Comparison of ENCODE assay signal across 18 cellular contexts in the genomic region with DNA sequence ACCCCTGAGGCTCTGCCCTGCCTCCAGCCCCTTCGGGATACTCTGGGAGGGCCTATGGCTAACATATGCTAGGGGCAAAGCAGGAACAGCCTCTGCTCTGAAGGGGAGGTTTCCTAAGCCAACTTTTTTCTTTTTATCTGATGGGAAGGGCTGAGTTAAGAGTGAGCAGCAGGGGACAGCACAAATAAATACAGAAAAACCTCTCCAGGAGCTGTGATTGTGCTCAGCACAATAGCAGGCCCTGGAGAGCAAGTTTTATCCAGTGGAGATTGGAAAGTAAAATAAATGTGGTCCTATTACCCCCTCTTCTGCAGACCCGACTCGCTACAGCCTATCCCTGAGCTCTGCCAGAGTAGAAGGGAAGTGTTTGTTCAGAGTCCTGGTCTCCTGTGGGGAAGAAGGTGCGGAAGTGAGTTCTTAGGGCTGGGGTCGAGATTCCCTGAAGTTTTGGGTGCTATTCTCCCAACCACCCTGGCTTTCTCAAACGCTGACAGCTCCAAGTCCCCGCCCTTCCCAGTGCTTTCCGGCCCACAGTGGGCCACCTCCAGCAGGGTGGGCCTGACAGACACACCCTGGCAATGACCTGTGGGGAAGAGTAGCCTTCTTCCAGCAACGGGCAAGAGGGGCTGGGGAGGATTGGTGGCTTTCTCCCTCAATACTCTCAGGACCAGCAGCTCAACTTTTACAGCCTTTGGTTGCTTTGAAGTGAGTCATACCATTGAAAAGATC. TPM values are rescaled to one million over a fixed set of nuclear protein-coding genes. Genes with fewer than 3 reads are reported as not detected.
A peak's percentile ranks its signal among the peaks of the same experiment; 100 is the strongest.
DNase-seq lines count a peak whose midpoint lies in the region; ATAC-seq and TF ChIP-seq lines count a peak whose summit lies in the region.
"Had no signal": no experiment of that assay in that cellular context is flagged by ENCODE, and none has a peak within 500 bp of the region (broad histone marks: within the 10 kb centered on the region; RNA-seq: fewer than 3 reads in every experiment).

No MANE protein-coding gene starts in this region.

- DNase-seq in HCT116 (ENCODE audit: low read depth, low spot score) (no peak), brain pericyte (ENCODE audit: low read depth, low spot score) (peak; percentile 12), left ventricle myocardium inferior (no peak), DMS 273 (lab: John Stamatoyannopoulos, UW; ENCODE audit: unreplicated experiment) (no peak)
- no peak for DNase-seq in activated T-helper 2 cell treated with anti-CD3 and anti-CD28 coated beads, Interferon-gamma antibody, Interleukin-2, Interleukin-4, amounts not matched to agents 10 μg/mL and 5 μg/mL and 100 μg/mL, durations not matched to agents 14 hours and 24 hours and 36 hours (ENCODE audit: low spot score)
- DNase-seq: activated T-cell treated with anti-CD3 and anti-CD28 coated beads for 4 hours, Caco-2, foreskin melanocyte, GF-D8, IMR-90, NCI-H1105, NCI-H226, PC-9 had no signal

- no peaks in the 10 kb centered on the region for H3K9me3 Mint-ChIP-seq in activated T-helper 2 cell treated with anti-CD3 and anti-CD28 coated beads, Interferon-gamma antibody, Interleukin-2, Interleukin-4, amounts not matched to agents 10 μg/mL and 5 μg/mL and 100 μg/mL, durations not matched to agents 14 hours and 24 hours and 36 hours
- H3K9me3 Mint-ChIP-seq: dendritic cell treated with granulocyte-macrophage colony-stimulating factor and Interleukin-4, amounts not matched to agents 40 ng/mL and 50 ng/mL, for 4 days; natural killer cell treated with Interleukin-12 subunit alpha and Interleukin-12 subunit beta and Interleukin-15 and Interleukin-18, amount 100 ng/mL, for 72 hours had no signal

- H3K36me3 Mint-ChIP-seq in activated T-helper 2 cell treated with anti-CD3 and anti-CD28 coated beads, Interferon-gamma antibody, Interleukin-2, Interleukin-4, amounts not matched to agents 10 μg/mL and 5 μg/mL and 100 μg/mL, durations not matched to agents 14 hours and 24 hours and 36 hours (ENCODE audit: low read depth): peaks cover 8% of the 10 kb centered on the region
- H3K36me3 Mint-ChIP-seq: natural killer cell treated with Interleukin-12 subunit alpha and Interleukin-12 subunit beta and Interleukin-15 and Interleukin-18, amount 100 ng/mL, for 72 hours had no signal

- peaks cover 5% of the 10 kb centered on the region for H3K27me3 Mint-ChIP-seq in activated T-helper 2 cell treated with anti-CD3 and anti-CD28 coated beads, Interferon-gamma antibody, Interleukin-2, Interleukin-4, amounts not matched to agents 10 μg/mL and 5 μg/mL and 100 μg/mL, durations not matched to agents 14 hours and 24 hours and 36 hours (ENCODE audit: low read depth)
- H3K27me3 Mint-ChIP-seq: natural killer cell treated with Interleukin-12 subunit alpha and Interleukin-12 subunit beta and Interleukin-15 and Interleukin-18, amount 100 ng/mL, for 72 hours had no signal

- no peak overlapping the region for H3K4me3 Mint-ChIP-seq in activated T-helper 2 cell treated with anti-CD3 and anti-CD28 coated beads, Interferon-gamma antibody, Interleukin-2, Interleukin-4, amounts not matched to agents 10 μg/mL and 5 μg/mL and 100 μg/mL, durations not matched to agents 14 hours and 24 hours and 36 hours (ENCODE audit: low read depth)
- H3K4me3 Mint-ChIP-seq: dendritic cell treated with granulocyte-macrophage colony-stimulating factor and Interleukin-4, amounts not matched to agents 40 ng/mL and 50 ng/mL, for 4 days; natural killer cell treated with Interleukin-12 subunit alpha and Interleukin-12 subunit beta and Interleukin-15 and Interleukin-18, amount 100 ng/mL, for 72 hours had no signal

- ATAC-seq in HCT116 (peak; percentile 24), GM21717 (IDR thresholded peaks at IDR 0.05; ENCODE audit: unreplicated experiment) (no peak), HG03565 (IDR thresholded peaks at IDR 0.05; ENCODE audit: unreplicated experiment) (no peak)
- ATAC-seq: natural killer cell treated with Interleukin-12 subunit alpha and Interleukin-12 subunit beta and Interleukin-15 and Interleukin-18, amount 100 ng/mL, for 72 hours had no signal

- H3K79me2 ChIP-seq in HCT116 (ENCODE audit: insufficient read depth, low read length) (no peaks in the 10 kb centered on the region), parathyroid adenoma (no peaks in the 10 kb centered on the region)

- H3K9me3 ChIP-seq in HCT116 (ENCODE audit: control insufficient read depth in 1 of 2, insufficient read depth in 1 of 2, low read depth in 1 of 2, low read length in 2 of 2) (no peaks in the 10 kb centered on the region), left ventricle myocardium inferior (replicated peaks) (no peaks in the 10 kb centered on the region), parathyroid adenoma (ENCODE audit: control insufficient read depth, low read length) (no peaks in the 10 kb centered on the region)
- H3K9me3 ChIP-seq: Caco-2 had no signal

- H3K4me2 ChIP-seq in HCT116 (ENCODE audit: low read length) (no peak overlapping the region), parathyroid adenoma (ENCODE audit: low read length) (no peak overlapping the region)
- H3K4me2 ChIP-seq: PC-9 had no signal

- TF ChIP-seq RAD21 in HCT116 (IDR thresholded peaks at IDR 0.05; ENCODE audit: low read depth): peak; percentile 33; the same call in 1 of the 2 replicates

- TF ChIP-seq CTCF in HCT116 (IDR thresholded peaks at IDR 0.05 in 2 of 3, conservative IDR thresholded peaks at IDR 0.05 in 1 of 3; ENCODE audit: borderline replicate concordance in 1 of 3, insufficient read depth in 1 of 3, low read depth in 2 of 3, low read length in 2 of 3): no peak
- TF ChIP-seq CTCF in left ventricle myocardium inferior (IDR thresholded peaks at IDR 0.05; ENCODE audit: borderline replicate concordance): peak; percentile 27
- no peak for TF ChIP-seq CTCF in parathyroid adenoma (IDR thresholded peaks at IDR 0.05)

- H3K27ac ChIP-seq in HCT116 (ENCODE audit: low read depth, low read length) (no peak overlapping the region), left ventricle myocardium inferior (replicated peaks) (peak overlapping the region; percentile 77), parathyroid adenoma (peak overlapping the region; percentile 9)
- H3K27ac ChIP-seq: PC-9 had no signal

- CTCF ChIA-PET in HCT116 (lab: Charles Lee): interaction anchor here (3.5 kb wide), 1 partner anchor 123 kb away, joined by 18 read pairs; no protein-coding TSS in a partner anchor

- RAD21 ChIA-PET in HCT116 (lab: Charles Lee; ENCODE audit: low non-redundant PET in 1 of 2, low total read pairs in 2 of 2, uncharacterized antibody in 2 of 2, unreplicated experiment in 2 of 2): no interaction called here

- no peaks in the 10 kb centered on the region for H4K20me1 ChIP-seq in HCT116 (ENCODE audit: insufficient read depth)

- H3K4me3 ChIP-seq in HCT116 (replicated peaks in 1 of 2; ENCODE audit: low read depth in 1 of 2, low read length in 2 of 2) (no peak overlapping the region), left ventricle myocardium inferior (no peak overlapping the region), parathyroid adenoma (ENCODE audit: low read depth, low read length) (no peak overlapping the region)
- H3K4me3 ChIP-seq: PC-9 had no signal

- H3K36me3 ChIP-seq in HCT116 (ENCODE audit: control insufficient read depth in 1 of 2, insufficient read depth in 2 of 2, low read length in 2 of 2) (no peaks in the 10 kb centered on the region), left ventricle myocardium inferior (peaks cover 3% of the 10 kb centered on the region), parathyroid adenoma (ENCODE audit: control insufficient read depth, insufficient read depth, low read length) (no peaks in the 10 kb centered on the region)

- H3K27ac Mint-ChIP-seq in activated T-helper 2 cell treated with anti-CD3 and anti-CD28 coated beads, Interferon-gamma antibody, Interleukin-2, Interleukin-4, amounts not matched to agents 10 μg/mL and 5 μg/mL and 100 μg/mL, durations not matched to agents 14 hours and 24 hours and 36 hours: no peak overlapping the region
- H3K27ac Mint-ChIP-seq: dendritic cell treated with granulocyte-macrophage colony-stimulating factor and Interleukin-4, amounts not matched to agents 40 ng/mL and 50 ng/mL, for 4 days; natural killer cell treated with Interleukin-12 subunit alpha and Interleukin-12 subunit beta and Interleukin-15 and Interleukin-18, amount 100 ng/mL, for 72 hours had no signal

- H3K9ac ChIP-seq in HCT116 (ENCODE audit: low read length) (no peak overlapping the region), parathyroid adenoma (no peak overlapping the region)

- no peaks in the 10 kb centered on the region for H3K4me1 ChIP-seq in HCT116 (ENCODE audit: control insufficient read depth in 1 of 2, insufficient read depth in 2 of 2, low read length in 2 of 2)
- H3K4me1 ChIP-seq in left ventricle myocardium inferior: peaks cover 26% of the 10 kb centered on the region
- peaks cover 11% of the 10 kb centered on the region for H3K4me1 ChIP-seq in parathyroid adenoma
- H3K4me1 ChIP-seq: Caco-2 had no signal

- BruUV-seq in HCT116 (replicated peaks; lab: Mats Ljungman, UMichigan): no TSS peak

- no peaks in the 10 kb centered on the region for H3K27me3 ChIP-seq in HCT116 (ENCODE audit: insufficient read depth, low read length)
- H3K27me3 ChIP-seq in left ventricle myocardium inferior (ENCODE audit: low read depth): no peaks in the 10 kb centered on the region
- no peaks in the 10 kb centered on the region for H3K27me3 ChIP-seq in parathyroid adenoma (ENCODE audit: control insufficient read depth, insufficient read depth, low read length)

- TF ChIP-seq POLR2A in HCT116 (IDR thresholded peaks at IDR 0.05; ENCODE audit: borderline replicate concordance, extremely low read depth, insufficient read depth, insufficient read length): no peak

- no peaks in the 10 kb centered on the region for H3K9me2 ChIP-seq in HCT116 (ENCODE audit: insufficient read depth)

- H2AFZ ChIP-seq in HCT116 (ENCODE audit: low read depth, low read length, poor library complexity, severe bottlenecking) (no peak overlapping the region), parathyroid adenoma (peak overlapping the region; percentile 44)
- H2AFZ ChIP-seq: PC-9 had no signal

- intact Hi-C loops in HCT116 (cut with micrococcal nuclease): no loop called here
- intact Hi-C loops in left ventricle myocardium inferior (cut with micrococcal nuclease): no loop called here
- intact Hi-C loops in activated T-helper 2 cell treated with anti-CD3 and anti-CD28 coated beads, Interferon-gamma antibody, Interleukin-2, Interleukin-4, amounts not matched to agents 10 μg/mL and 5 μg/mL and 100 μg/mL, durations not matched to agents 14 hours and 24 hours and 36 hours (cut with micrococcal nuclease): no loop called here

- H3K4me1 Mint-ChIP-seq in activated T-helper 2 cell treated with anti-CD3 and anti-CD28 coated beads, Interferon-gamma antibody, Interleukin-2, Interleukin-4, amounts not matched to agents 10 μg/mL and 5 μg/mL and 100 μg/mL, durations not matched to agents 14 hours and 24 hours and 36 hours (ENCODE audit: low read depth): no peaks in the 10 kb centered on the region

- POLR2A ChIA-PET in HCT116 (lab: Charles Lee): no interaction called here

TF ChIP-seq in HCT116, 20 proteins besides CTCF, POLR2A, EP300 and RAD21 (continues in another document):
- no peak for TF ChIP-seq POLR2AphosphoS5 (IDR thresholded peaks at IDR 0.05; ENCODE audit: low read depth, low read length)

RNA-seq across cellular contexts. Expression of gene AFAP1L2, which starts 23.0 kb away (rescaled TPM):
- 0.93 TPM for total RNA-seq in HCT116 (2021; ENCODE audit: unreplicated experiment)
- 0.59 and 0.68 TPM in 2 replicates for polyA plus RNA-seq in HCT116 (2012)
- total RNA-seq in left ventricle myocardium inferior: 7.0 TPM
- total RNA-seq in activated T-helper 2 cell treated with anti-CD3 and anti-CD28 coated beads, Interferon-gamma antibody, Interleukin-2, Interleukin-4, amounts not matched to agents 10 μg/mL and 5 μg/mL and 100 μg/mL, durations not matched to agents 14 hours and 24 hours and 36 hours: 3.5 and 4.7 TPM in 2 replicates
